In genomic region chr1:58883888-58884482, GRCh38 we compare ENCODE assay signal across 7 cellular contexts.
DNase-seq lines count a peak whose midpoint lies in the region; ATAC-seq, FAIRE-seq and TF ChIP-seq lines count a peak whose summit lies in the region.

No MANE protein-coding gene starts in this region.

- peaks cover 33 to 56% (median 37%) of the 10 kb centered on the region in 3 donors for H3K4me1 Mint-ChIP-seq in T-cell
- H3K4me1 Mint-ChIP-seq in stimulated activated effector memory CD8-positive, alpha-beta T cell treated with anti-CD3 and anti-CD28 coated beads, Interleukin-12 subunit alpha, Interleukin-12 subunit beta, amount 100 ng/mL, for 72 hours: peaks cover 49% of the 10 kb centered on the region

- no peaks in the 10 kb centered on the region for H3K9me3 Mint-ChIP-seq in T-cell
- H3K9me3 Mint-ChIP-seq in stimulated activated effector memory CD8-positive, alpha-beta T cell treated with anti-CD3 and anti-CD28 coated beads, Interleukin-12 subunit alpha, Interleukin-12 subunit beta, amount 100 ng/mL, for 72 hours: no peaks in the 10 kb centered on the region

- H3K27me3 ChIP-seq in endothelial cell of umbilical vein (ENCODE audit: control insufficient read depth in 2 of 2, insufficient read depth in 2 of 2, low read length in 2 of 2): no peaks in the 10 kb centered on the region
- H3K27me3 ChIP-seq in subcutaneous abdominal adipose tissue (ENCODE audit: control insufficient read depth in 5 of 5, insufficient read depth in 4 of 5, low read length in 5 of 5): no peaks in the 10 kb centered on the region

- H3K4me3 ChIP-seq in endothelial cell of umbilical vein (replicated peaks in 1 of 3; ENCODE audit: insufficient read depth in 1 of 3, low read depth in 1 of 3, low read length in 3 of 3) (no peak overlapping the region), subcutaneous abdominal adipose tissue (ENCODE audit: low read depth in 1 of 5, low read length in 5 of 5) (peak overlapping the region in 1 of 5 donors; percentile 4)

- TSS peak; percentile 80 for BruUV-seq in endothelial cell of umbilical vein (replicated peaks; lab: Mats Ljungman, UMichigan)

- H3K36me3 ChIP-seq in endothelial cell of umbilical vein (ENCODE audit: control insufficient read depth in 2 of 2, extremely low read depth in 1 of 2, insufficient read depth in 2 of 2, low read length in 2 of 2): no peaks in the 10 kb centered on the region
- H3K36me3 ChIP-seq in subcutaneous abdominal adipose tissue (ENCODE audit: control insufficient read depth in 5 of 5, insufficient read depth in 5 of 5, low read length in 5 of 5): no peaks in the 10 kb centered on the region

- H3K4me1 ChIP-seq in endothelial cell of umbilical vein (ENCODE audit: control insufficient read depth, extremely low read depth, insufficient read depth, low read length): peaks cover 46% of the 10 kb centered on the region
- peaks cover 16 to 71% (median 65%) of the 10 kb centered on the region in 5 donors for H3K4me1 ChIP-seq in subcutaneous abdominal adipose tissue (ENCODE audit: control insufficient read depth in 5 of 5, insufficient read depth in 5 of 5, low read length in 5 of 5)

- dilution Hi-C loops in endothelial cell of umbilical vein (cut with MboI; ENCODE audit: extremely low pct_ligation_motif_present, low sequenced_read_pairs): no loop called here

- H3K27ac ChIP-seq in endothelial cell of umbilical vein (ENCODE audit: insufficient read depth, low read depth, low read length) (peak overlapping the region; percentile 99), subcutaneous abdominal adipose tissue (ENCODE audit: low read depth, low read length) (peak overlapping the region; percentile 91)

- POLR2A ChIA-PET in endothelial cell of umbilical vein (lab: Charles Lee) (interaction anchor here (0.6 to 2.3 kb wide), 10 partner anchors 13 to 393 kb away, joined by 3 to 22 read pairs (median 4); partner anchors contain the start of gene JUN), T-cell (lab: Charles Lee) (interaction anchor here in 1 of 2 donors (0.6 kb wide), 1 partner anchor 18 kb away, joined by 3 read pairs; no protein-coding TSS in a partner anchor)

- DNase-seq in NCI-H2029 treated with DMSO at 0.1 percent for 48 hours (lab: John Stamatoyannopoulos, UW) (peak; percentile 93), endothelial cell of umbilical vein (ENCODE audit: low read depth, low spot score) (peak; percentile 97), T-cell (no peak)
- no peak for DNase-seq in activated CD4-positive, alpha-beta T cell treated with anti-CD3 and anti-CD28 coated beads, Interleukin-2, amount 50 U/mL, for 1 hour
- no peak for DNase-seq in stimulated activated effector memory CD8-positive, alpha-beta T cell treated with anti-CD3 and anti-CD28 coated beads, Interleukin-12 subunit alpha, Interleukin-12 subunit beta, amount 100 ng/mL, for 72 hours (ENCODE audit: low spot score in 2 of 2)

- intact Hi-C loops in endothelial cell of umbilical vein (cut with micrococcal nuclease): loop anchor here (1.0 to 10.0 kb wide), 20 partner anchors 9 to 875 kb away; partner anchors contain the start of gene JUN

- H3K27ac Mint-ChIP-seq in T-cell: no peak overlapping the region
- H3K27ac Mint-ChIP-seq in stimulated activated effector memory CD8-positive, alpha-beta T cell treated with anti-CD3 and anti-CD28 coated beads, Interleukin-12 subunit alpha, Interleukin-12 subunit beta, amount 100 ng/mL, for 72 hours: no peak overlapping the region

- H3K36me3 Mint-ChIP-seq in T-cell: no peaks in the 10 kb centered on the region
- no peaks in the 10 kb centered on the region for H3K36me3 Mint-ChIP-seq in stimulated activated effector memory CD8-positive, alpha-beta T cell treated with anti-CD3 and anti-CD28 coated beads, Interleukin-12 subunit alpha, Interleukin-12 subunit beta, amount 100 ng/mL, for 72 hours

- H3K4me3 Mint-ChIP-seq in T-cell: no peak overlapping the region
- no peak overlapping the region for H3K4me3 Mint-ChIP-seq in stimulated activated effector memory CD8-positive, alpha-beta T cell treated with anti-CD3 and anti-CD28 coated beads, Interleukin-12 subunit alpha, Interleukin-12 subunit beta, amount 100 ng/mL, for 72 hours

- H3K27me3 Mint-ChIP-seq in T-cell: no peaks in the 10 kb centered on the region

- FAIRE-seq in endothelial cell of umbilical vein (lab: Jason Lieb, UNC): no peak

- H3K4me2 ChIP-seq in endothelial cell of umbilical vein (ENCODE audit: insufficient read depth, low read length): peak overlapping the region; percentile 32

- H3K79me2 ChIP-seq in endothelial cell of umbilical vein (ENCODE audit: control insufficient read depth, insufficient read depth, low read length): no peaks in the 10 kb centered on the region

- H4K20me1 ChIP-seq in endothelial cell of umbilical vein (replicated peaks; ENCODE audit: control insufficient read depth, extremely low read depth, insufficient read depth, low read length): no peaks in the 10 kb centered on the region

- ATAC-seq in GM21423 (IDR thresholded peaks at IDR 0.05; ENCODE audit: unreplicated experiment): peak; percentile 81
- no peak for ATAC-seq in T-cell (replicated peaks in 1 of 4)
- no peak for ATAC-seq in stimulated activated effector memory CD8-positive, alpha-beta T cell treated with anti-CD3 and anti-CD28 coated beads, Interleukin-12 subunit alpha, Interleukin-12 subunit beta, amount 100 ng/mL, for 72 hours

- TF ChIP-seq POLR2A in endothelial cell of umbilical vein (IDR thresholded peaks at IDR 0.05; ENCODE audit: low read depth, low read length): no peak

- CTCF ChIA-PET in endothelial cell of umbilical vein (lab: Charles Lee) (interaction anchor here (0.6 to 3.2 kb wide), 14 partner anchors 9 to 875 kb away, joined by 3 to 21 read pairs (median 4); no protein-coding TSS in a partner anchor), T-cell (lab: Charles Lee) (no interaction called here)

- H3K9me1 ChIP-seq in endothelial cell of umbilical vein (replicated peaks; ENCODE audit: control insufficient read depth, extremely low read depth, insufficient read depth, low read length): no peaks in the 10 kb centered on the region

- H3K9me3 ChIP-seq in endothelial cell of umbilical vein (replicated peaks; ENCODE audit: control insufficient read depth, insufficient read depth, low read length): no peaks in the 10 kb centered on the region
- H3K9me3 ChIP-seq in subcutaneous abdominal adipose tissue (ENCODE audit: control insufficient read depth in 5 of 5, low read length in 5 of 5): no peaks in the 10 kb centered on the region

- H3K9ac ChIP-seq in endothelial cell of umbilical vein (replicated peaks; ENCODE audit: extremely low read depth, insufficient read depth, low read length): peak overlapping the region; percentile 67
- H3K9ac ChIP-seq in subcutaneous abdominal adipose tissue (ENCODE audit: low read length in 5 of 5): peak overlapping the region in 4 of 5 donors; percentile 17 to 47 (median 22)

- TF ChIP-seq CTCF in endothelial cell of umbilical vein (IDR thresholded peaks at IDR 0.05; ENCODE audit: extremely low read depth in 1 of 2, insufficient read depth in 1 of 2, low read depth in 1 of 2, low read length in 2 of 2): no peak

- H2AFZ ChIP-seq in endothelial cell of umbilical vein (ENCODE audit: low read depth, low read length): no peak overlapping the region

TF ChIP-seq in endothelial cell of umbilical vein, 7 proteins besides CTCF, POLR2A, EP300 and RAD21:
- TF ChIP-seq FOS (IDR thresholded peaks at IDR 0.05; ENCODE audit: borderline replicate concordance, insufficient read depth, low read length) (no peak), EZH2 (IDR thresholded peaks at IDR 0.05; ENCODE audit: borderline replicate concordance, low read depth, low read length, severe bottlenecking) (no peak), MAX (IDR thresholded peaks at IDR 0.05; ENCODE audit: insufficient read depth, insufficient read length) (peak; percentile 77), MYC (IDR thresholded peaks at IDR 0.05; ENCODE audit: low read depth, low read length) (peak; percentile 94), GATA2 (IDR thresholded peaks at IDR 0.05; ENCODE audit: insufficient read depth, insufficient read length, low read depth, low read length) (peak; percentile 78), JUN (IDR thresholded peaks at IDR 0.05; ENCODE audit: borderline replicate concordance, insufficient read depth, insufficient read length, low read depth) (peak; percentile 47), POLR2AphosphoS5 (IDR thresholded peaks at IDR 0.05; ENCODE audit: insufficient read depth, low read depth, low read length) (no peak)

Comparison
In these comparisons a context has a peak if more than half of its experiments do, and no peak if none do; other contexts are left out.
1. DNase-seq: peak in NCI-H2029 treated with DMSO at 0.1 percent for 48 hours (single experiment) and endothelial cell of umbilical vein (single experiment); none in T-cell (0 of 34), activated CD4-positive, alpha-beta T cell treated with anti-CD3 and anti-CD28 coated beads, Interleukin-2, amount 50 U/mL, for 1 hour (single experiment) and stimulated activated effector memory CD8-positive, alpha-beta T cell treated with anti-CD3 and anti-CD28 coated beads, Interleukin-12 subunit alpha, Interleukin-12 subunit beta, amount 100 ng/mL, for 72 hours (0 of 2).